ENCODE assay signal across 11 cellular contexts in the genomic region with DNA sequence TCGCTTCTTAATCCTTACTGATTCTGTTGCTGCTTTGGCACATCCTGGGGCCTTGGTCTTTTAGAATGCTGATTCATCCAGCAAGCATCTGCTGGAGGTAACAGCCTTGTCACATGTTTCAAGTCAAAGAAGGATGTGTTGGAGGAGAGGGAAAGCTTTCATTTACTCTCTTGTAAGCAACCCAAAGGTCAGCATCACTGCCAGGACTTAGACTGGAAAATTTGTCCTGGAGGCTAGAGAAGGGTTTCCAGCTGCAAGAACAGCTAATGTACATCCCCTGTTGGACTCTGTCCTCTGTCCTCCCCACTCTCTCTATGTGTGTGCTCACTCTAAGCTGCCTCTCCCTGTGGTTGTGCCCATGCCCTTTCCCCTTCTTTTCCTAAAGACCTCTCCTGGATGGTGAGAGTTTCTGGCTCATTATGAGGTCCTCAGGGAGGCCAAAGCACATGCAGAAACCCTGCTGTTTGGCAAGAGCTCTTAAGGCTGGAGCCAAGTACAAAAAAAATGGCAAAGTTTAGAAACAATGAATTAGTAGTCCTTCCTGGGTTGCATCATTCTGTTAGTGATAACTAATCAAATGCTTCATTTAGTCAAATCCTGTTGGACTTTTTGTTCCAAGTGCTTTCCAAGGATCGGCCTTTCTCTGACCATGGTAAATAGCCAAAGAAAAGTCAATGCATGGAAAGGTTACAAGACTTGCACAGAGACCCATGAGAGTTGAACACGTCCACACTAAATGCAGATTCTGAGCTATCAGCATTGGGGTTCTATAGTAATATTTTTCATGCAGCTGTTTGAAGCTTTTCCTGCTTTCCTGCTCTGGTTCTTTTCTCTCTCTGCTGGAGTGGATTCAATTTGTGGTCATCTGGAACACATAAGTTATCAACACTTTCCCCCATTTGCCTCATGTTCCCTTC. TPM values are rescaled to one million over a fixed set of nuclear protein-coding genes. Genes with fewer than 3 reads are reported as not detected.
DNase-seq lines count a peak whose midpoint lies in the region; TF ChIP-seq lines count a peak whose summit lies in the region.
"Had no signal": no experiment of that assay in that cellular context is flagged by ENCODE, and none has a peak within 500 bp of the region (broad histone marks: within the 10 kb centered on the region; RNA-seq: fewer than 3 reads in every experiment).

No MANE protein-coding gene starts in this region.

- H3K27ac ChIP-seq in coronary artery = peak overlapping the region in 1 of 2 donors; percentile 48
- H3K27ac ChIP-seq: SK-N-MC had no signal

- H3K4me3 ChIP-seq in coronary artery = no peak overlapping the region
- H3K4me3 ChIP-seq: SK-N-MC had no signal

- intact Hi-C loops in MCF 10A (cut with micrococcal nuclease) = no loop called here

- H3K9me3 Mint-ChIP-seq in MCF 10A (ENCODE audit: unreplicated experiment) = no peaks in the 10 kb centered on the region

- no TSS peak for BruUV-seq in MCF 10A (replicated peaks; lab: Mats Ljungman, UMichigan)

- no peak for TF ChIP-seq CTCF in MCF 10A (IDR thresholded peaks at IDR 0.05; ENCODE audit: unreplicated experiment)
- TF ChIP-seq CTCF in coronary artery (IDR thresholded peaks at IDR 0.05) = no peak

- no peak overlapping the region for H3K4me3 Mint-ChIP-seq in MCF 10A (ENCODE audit: unreplicated experiment)

- peak; percentile 80 for DNase-seq in HCEC 1CT
- DNase-seq in MCF 10A (ENCODE audit: unreplicated experiment) = peak; percentile 57
- DNase-seq in iPS-NIHi11 (ENCODE audit: low spot score) = peak; percentile 5
- peak; percentile 79 for DNase-seq in stromal cell of bone marrow (ENCODE audit: low read depth)
- no peak for DNase-seq in activated naive CD4-positive, alpha-beta T cell (lab: John Stamatoyannopoulos, UW)
- no peak for DNase-seq in cortex of kidney (lab: John Stamatoyannopoulos, UW)
- DNase-seq in NCI-H2081 (lab: John Stamatoyannopoulos, UW) = no peak
- DNase-seq in coronary artery (ENCODE audit: low spot score) = no peak
- DNase-seq: GF-D8, NCI-H2029 treated with DMSO at 0.1 percent for 48 hours had no signal

- H3K36me3 Mint-ChIP-seq in MCF 10A (ENCODE audit: insufficient read depth, unreplicated experiment) = no peaks in the 10 kb centered on the region

- POLR2A ChIA-PET in MCF 10A (lab: Yijun Ruan, JAX) = no interaction called here

- peaks cover 58% of the 10 kb centered on the region for H3K27me3 Mint-ChIP-seq in MCF 10A (ENCODE audit: insufficient read depth, unreplicated experiment)

- CTCF ChIA-PET in MCF 10A (lab: Yijun Ruan, JAX) = interaction anchor here (0.7 to 2.1 kb wide), 2 partner anchors 14 to 93 kb away, joined by 3 to 8 read pairs; partner anchors contain the start of gene RPGR

- no peak overlapping the region for H3K27ac Mint-ChIP-seq in MCF 10A (ENCODE audit: low read depth, unreplicated experiment)

- H3K4me1 Mint-ChIP-seq in MCF 10A (ENCODE audit: insufficient read depth, unreplicated experiment) = peaks cover 23% of the 10 kb centered on the region

RNA-seq across cellular contexts. Expression of gene SRPX, which starts 13.5 kb away (rescaled TPM):
- 7.4 and 9.4 TPM in 2 replicates for total RNA-seq in MCF 10A (2022)

Comparison
In these comparisons a context has a peak if more than half of its experiments do, and no peak if none do; other contexts are left out.
1. DNase-seq: peak in HCEC 1CT (single experiment), MCF 10A (single experiment), iPS-NIHi11 (single experiment) and stromal cell of bone marrow (single experiment); none in activated naive CD4-positive, alpha-beta T cell (0 of 4), cortex of kidney (single experiment), NCI-H2081 (0 of 2) and coronary artery (single experiment).